In the genomic region with DNA sequence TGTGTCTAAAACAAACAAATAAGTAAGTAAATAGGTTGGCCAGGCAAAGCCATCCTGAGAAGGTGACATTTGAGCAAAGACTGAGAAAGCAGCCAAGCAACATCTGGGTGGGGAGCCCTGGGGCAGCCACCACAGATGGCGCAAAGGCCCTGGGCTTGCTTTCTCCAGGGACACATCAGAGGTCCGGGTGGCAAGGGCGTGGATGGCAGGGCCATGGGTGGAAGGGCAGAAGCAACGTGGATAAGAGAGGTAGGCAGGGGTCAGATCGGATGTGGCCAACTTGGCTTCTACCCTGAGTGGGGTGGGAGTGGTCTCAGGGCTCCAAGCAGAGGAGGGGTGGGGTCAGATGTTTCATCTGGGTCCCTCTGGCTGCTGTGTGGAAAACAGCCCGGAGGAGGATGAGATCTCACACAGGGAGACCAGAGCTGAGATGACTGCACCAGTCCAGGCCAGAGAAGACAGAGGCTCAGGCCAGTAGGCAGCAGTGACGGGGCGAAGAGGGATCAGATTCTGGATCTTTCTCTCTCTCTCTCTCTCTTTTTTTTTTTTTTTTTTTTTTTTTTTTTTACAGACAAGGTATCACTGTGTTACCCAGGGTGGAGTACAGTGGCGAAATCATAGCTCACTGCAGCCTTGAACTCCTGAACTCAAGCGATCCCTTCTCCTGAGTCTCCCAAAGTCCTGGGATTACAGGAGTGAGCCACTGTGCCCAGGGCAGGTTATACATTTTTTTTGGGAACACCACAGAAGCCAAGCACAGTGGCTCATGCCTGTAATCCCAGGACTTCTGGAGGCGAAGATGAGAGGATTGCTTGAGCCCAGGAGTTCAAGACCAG, we compare ENCODE assay signal across 2 cellular contexts.
TF ChIP-seq lines count a peak whose summit lies in the region.

No MANE protein-coding gene starts in this region.

TF ChIP-seq in IMR-90, 13 proteins besides CTCF, POLR2A, EP300 and RAD21:
- TF ChIP-seq MAFK (IDR thresholded peaks at IDR 0.05; ENCODE audit: low read depth, low read length) (no peak), CEBPB (IDR thresholded peaks at IDR 0.05; ENCODE audit: low read depth, low read length) (no peak), SMC3 (IDR thresholded peaks at IDR 0.05; ENCODE audit: low read depth, low read length) (no peak), BHLHE40 (IDR thresholded peaks at IDR 0.05; ENCODE audit: low read depth, low read length) (no peak), MAZ (IDR thresholded peaks at IDR 0.05; ENCODE audit: borderline replicate concordance, low read depth, low read length) (no peak), RFX5 (IDR thresholded peaks at IDR 0.05; ENCODE audit: low read depth, low read length) (no peak), MXI1 (IDR thresholded peaks at IDR 0.05; ENCODE audit: borderline replicate concordance, low read depth, low read length) (no peak), FOS (IDR thresholded peaks at IDR 0.05; ENCODE audit: low read depth, low read length) (no peak), RCOR1 (IDR thresholded peaks at IDR 0.05; ENCODE audit: insufficient replicate concordance, low read length) (no peak), CHD1 (IDR thresholded peaks at IDR 0.05; ENCODE audit: low read depth, low read length) (no peak), NFE2L2 (IDR thresholded peaks at IDR 0.05; ENCODE audit: low read depth, low read length) (no peak)
- TF ChIP-seq, protein P1, sequence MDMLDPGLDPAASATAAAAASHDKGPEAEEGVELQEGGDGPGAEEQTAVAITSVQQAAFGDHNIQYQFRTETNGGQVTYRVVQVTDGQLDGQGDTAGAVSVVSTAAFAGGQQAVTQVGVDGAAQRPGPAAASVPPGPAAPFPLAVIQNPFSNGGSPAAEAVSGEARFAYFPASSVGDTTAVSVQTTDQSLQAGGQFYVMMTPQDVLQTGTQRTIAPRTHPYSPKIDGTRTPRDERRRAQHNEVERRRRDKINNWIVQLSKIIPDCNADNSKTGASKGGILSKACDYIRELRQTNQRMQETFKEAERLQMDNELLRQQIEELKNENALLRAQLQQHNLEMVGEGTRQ (IDR thresholded peaks at IDR 0.05; ENCODE audit: low read depth, low read length), result no peak
- TF ChIP-seq, protein P2, sequence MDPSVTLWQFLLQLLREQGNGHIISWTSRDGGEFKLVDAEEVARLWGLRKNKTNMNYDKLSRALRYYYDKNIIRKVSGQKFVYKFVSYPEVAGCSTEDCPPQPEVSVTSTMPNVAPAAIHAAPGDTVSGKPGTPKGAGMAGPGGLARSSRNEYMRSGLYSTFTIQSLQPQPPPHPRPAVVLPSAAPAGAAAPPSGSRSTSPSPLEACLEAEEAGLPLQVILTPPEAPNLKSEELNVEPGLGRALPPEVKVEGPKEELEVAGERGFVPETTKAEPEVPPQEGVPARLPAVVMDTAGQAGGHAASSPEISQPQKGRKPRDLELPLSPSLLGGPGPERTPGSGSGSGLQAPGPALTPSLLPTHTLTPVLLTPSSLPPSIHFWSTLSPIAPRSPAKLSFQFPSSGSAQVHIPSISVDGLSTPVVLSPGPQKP (IDR thresholded peaks at IDR 0.05; ENCODE audit: borderline replicate concordance, low read depth, low read length), result no peak
TF ChIP-seq in IMR-90: peak in this region for 0.

TF ChIP-seq in WTC11, 78 proteins besides CTCF, POLR2A, EP300 and RAD21:
- no peak for TF ChIP-seq KAT7 (CRISPR knock-in tag; IDR thresholded peaks at IDR 0.05; ENCODE audit: borderline replicate concordance)
- TF ChIP-seq FOXK1 (CRISPR knock-in tag; IDR thresholded peaks at IDR 0.05), result no peak
- TF ChIP-seq ETV6 (CRISPR knock-in tag; IDR thresholded peaks at IDR 0.05), result no peak
- TF ChIP-seq, protein P1 (CRISPR knock-in tag; IDR thresholded peaks at IDR 0.05), result no peak
- no peak for TF ChIP-seq ELF4 (CRISPR knock-in tag; IDR thresholded peaks at IDR 0.05; ENCODE audit: low read depth)
- TF ChIP-seq, protein P3, sequence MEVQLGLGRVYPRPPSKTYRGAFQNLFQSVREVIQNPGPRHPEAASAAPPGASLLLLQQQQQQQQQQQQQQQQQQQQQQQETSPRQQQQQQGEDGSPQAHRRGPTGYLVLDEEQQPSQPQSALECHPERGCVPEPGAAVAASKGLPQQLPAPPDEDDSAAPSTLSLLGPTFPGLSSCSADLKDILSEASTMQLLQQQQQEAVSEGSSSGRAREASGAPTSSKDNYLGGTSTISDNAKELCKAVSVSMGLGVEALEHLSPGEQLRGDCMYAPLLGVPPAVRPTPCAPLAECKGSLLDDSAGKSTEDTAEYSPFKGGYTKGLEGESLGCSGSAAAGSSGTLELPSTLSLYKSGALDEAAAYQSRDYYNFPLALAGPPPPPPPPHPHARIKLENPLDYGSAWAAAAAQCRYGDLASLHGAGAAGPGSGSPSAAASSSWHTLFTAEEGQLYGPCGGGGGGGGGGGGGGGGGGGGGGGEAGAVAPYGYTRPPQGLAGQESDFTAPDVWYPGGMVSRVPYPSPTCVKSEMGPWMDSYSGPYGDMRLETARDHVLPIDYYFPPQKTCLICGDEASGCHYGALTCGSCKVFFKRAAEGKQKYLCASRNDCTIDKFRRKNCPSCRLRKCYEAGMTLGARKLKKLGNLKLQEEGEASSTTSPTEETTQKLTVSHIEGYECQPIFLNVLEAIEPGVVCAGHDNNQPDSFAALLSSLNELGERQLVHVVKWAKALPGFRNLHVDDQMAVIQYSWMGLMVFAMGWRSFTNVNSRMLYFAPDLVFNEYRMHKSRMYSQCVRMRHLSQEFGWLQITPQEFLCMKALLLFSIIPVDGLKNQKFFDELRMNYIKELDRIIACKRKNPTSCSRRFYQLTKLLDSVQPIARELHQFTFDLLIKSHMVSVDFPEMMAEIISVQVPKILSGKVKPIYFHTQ (CRISPR knock-in tag; IDR thresholded peaks at IDR 0.05), result no peak
- TF ChIP-seq, protein P4, sequence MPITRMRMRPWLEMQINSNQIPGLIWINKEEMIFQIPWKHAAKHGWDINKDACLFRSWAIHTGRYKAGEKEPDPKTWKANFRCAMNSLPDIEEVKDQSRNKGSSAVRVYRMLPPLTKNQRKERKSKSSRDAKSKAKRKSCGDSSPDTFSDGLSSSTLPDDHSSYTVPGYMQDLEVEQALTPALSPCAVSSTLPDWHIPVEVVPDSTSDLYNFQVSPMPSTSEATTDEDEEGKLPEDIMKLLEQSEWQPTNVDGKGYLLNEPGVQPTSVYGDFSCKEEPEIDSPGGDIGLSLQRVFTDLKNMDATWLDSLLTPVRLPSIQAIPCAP (CRISPR knock-in tag; IDR thresholded peaks at IDR 0.05), result no peak
- TF ChIP-seq NR2C2 (CRISPR knock-in tag; IDR thresholded peaks at IDR 0.05), result no peak
- TF ChIP-seq, protein P5, sequence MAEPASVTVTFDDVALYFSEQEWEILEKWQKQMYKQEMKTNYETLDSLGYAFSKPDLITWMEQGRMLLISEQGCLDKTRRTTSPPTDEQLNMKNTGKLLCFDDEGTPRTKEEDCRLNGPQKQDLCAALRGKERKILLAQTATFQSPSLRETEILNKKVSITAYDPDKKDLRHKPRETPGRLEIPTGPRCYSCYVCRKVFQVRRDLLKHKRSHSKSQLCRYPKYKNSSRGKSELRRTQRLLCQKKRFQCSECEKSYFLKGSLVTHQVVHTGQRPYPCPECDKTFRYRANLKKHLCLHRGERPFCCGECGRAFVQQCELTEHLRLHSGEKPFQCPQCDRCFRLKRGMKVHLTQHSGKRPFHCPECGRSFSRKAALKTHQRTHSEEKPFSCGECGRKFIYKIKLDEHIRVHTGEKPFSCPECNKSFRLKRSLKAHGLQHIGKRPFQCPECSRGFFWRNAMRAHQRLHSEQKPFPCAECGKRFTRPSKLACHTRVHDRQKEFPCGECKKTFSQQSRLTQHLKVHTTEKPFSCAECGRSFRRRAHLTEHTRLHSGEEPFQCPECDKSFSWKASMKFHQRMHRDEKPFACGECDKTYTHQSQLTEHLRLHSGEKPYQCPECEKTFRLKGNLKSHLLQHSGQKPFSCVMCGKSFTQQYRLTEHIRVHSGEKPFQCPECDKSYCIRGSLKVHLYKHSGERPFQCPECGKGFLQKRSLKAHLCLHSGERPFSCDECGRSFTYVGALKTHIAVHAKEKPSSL (CRISPR knock-in tag; conservative IDR thresholded peaks at IDR 0.05), result no peak
- TF ChIP-seq PRRX2 (CRISPR knock-in tag; IDR thresholded peaks at IDR 0.05), result no peak
- TF ChIP-seq, protein P6, sequence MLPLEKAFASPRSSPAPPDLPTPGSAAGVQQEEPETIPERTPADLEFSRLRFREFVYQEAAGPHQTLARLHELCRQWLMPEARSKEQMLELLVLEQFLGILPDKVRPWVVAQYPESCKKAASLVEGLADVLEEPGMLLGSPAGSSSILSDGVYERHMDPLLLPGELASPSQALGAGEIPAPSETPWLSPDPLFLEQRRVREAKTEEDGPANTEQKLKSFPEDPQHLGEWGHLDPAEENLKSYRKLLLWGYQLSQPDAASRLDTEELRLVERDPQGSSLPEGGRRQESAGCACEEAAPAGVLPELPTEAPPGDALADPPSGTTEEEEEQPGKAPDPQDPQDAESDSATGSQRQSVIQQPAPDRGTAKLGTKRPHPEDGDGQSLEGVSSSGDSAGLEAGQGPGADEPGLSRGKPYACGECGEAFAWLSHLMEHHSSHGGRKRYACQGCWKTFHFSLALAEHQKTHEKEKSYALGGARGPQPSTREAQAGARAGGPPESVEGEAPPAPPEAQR (CRISPR knock-in tag; IDR thresholded peaks at IDR 0.05), result no peak
- TF ChIP-seq ZBTB21 (CRISPR knock-in tag; IDR thresholded peaks at IDR 0.05; ENCODE audit: borderline replicate concordance), result no peak
- TF ChIP-seq IRF2 (CRISPR knock-in tag; IDR thresholded peaks at IDR 0.05; ENCODE audit: borderline replicate concordance, low read depth), result no peak
- TF ChIP-seq TEAD4 (CRISPR knock-in tag; IDR thresholded peaks at IDR 0.05), result no peak
